Comparison of ENCODE assay signal across 24 cellular contexts in genomic region chr1:197695961-197696360, GRCh38.
DNase-seq lines count a peak whose midpoint lies in the region; TF ChIP-seq lines count a peak whose summit lies in the region.
"Had no signal": no experiment of that assay in that cellular context is flagged by ENCODE, and none has a peak within 500 bp of the region (broad histone marks: within the 10 kb centered on the region; RNA-seq: fewer than 3 reads in every experiment).

No MANE protein-coding gene starts in this region.

- H3K4me3 ChIP-seq in cardiac fibroblast (replicated peaks in 1 of 2; ENCODE audit: low read depth in 2 of 2, low read length in 2 of 2) = no peak overlapping the region
- H3K4me3 ChIP-seq: lower lobe of right lung, mucosa of descending colon, smooth muscle cell, transverse colon had no signal

- TF ChIP-seq CTCF in cardiac fibroblast (IDR thresholded peaks at IDR 0.05; ENCODE audit: low read depth, low read length) = no peak

- DNase-seq in EH (ENCODE audit: low read depth) = peak; percentile 44
- peak; percentile 29 for DNase-seq in NCI-H69 (lab: John Stamatoyannopoulos, UW)
- DNase-seq in cardiac fibroblast (ENCODE audit: low read depth in 2 of 2) = peak; percentile 32 to 40
- peak; percentile 50 for DNase-seq in iris pigment epithelial cell (ENCODE audit: low read depth)
- no peak for DNase-seq in NOMO-1 treated with DMSO at 0.1 percent for 48 hours (lab: John Stamatoyannopoulos, UW; ENCODE audit: unreplicated experiment)
- DNase-seq in stimulated activated CD4-positive, alpha-beta T cell treated with anti-CD3 and anti-CD28 coated beads, Interleukin-15, amount 100 ng/mL, for 24 hours = no peak
- no peak for DNase-seq in NOMO-1 (lab: John Stamatoyannopoulos, UW; ENCODE audit: unreplicated experiment in 2 of 2)
- no peak for DNase-seq in SW480 (ENCODE audit: low spot score)
- DNase-seq: activated CD4-positive, alpha-beta memory T cell treated with anti-CD3 and anti-CD28 coated beads for 36 hours; activated CD8-positive, alpha-beta memory T cell treated with anti-CD3 and anti-CD28 coated beads, Interleukin-2, amount 50 U/mL, for 48 hours; anterior cingulate cortex; BE2C; GF-D8; head of caudate nucleus; lower lobe of right lung; mucosa of descending colon; NCI-H1436; NCI-H2107; nephron progenitor cell; retina; SHP77 treated with DMSO at 0.1 percent for 48 hours; stimulated activated CD4-positive, alpha-beta T cell treated with anti-CD3 and anti-CD28 coated beads, Interleukin-2, amount 100 ng/mL, for 24 hours; transverse colon had no signal

Comparison
In these comparisons a context has a peak if more than half of its experiments do, and no peak if none do; other contexts are left out.
1. DNase-seq: peak in EH (single experiment), NCI-H69 (single experiment), cardiac fibroblast (2 of 2) and iris pigment epithelial cell (single experiment); none in NOMO-1 treated with DMSO at 0.1 percent for 48 hours (single experiment), stimulated activated CD4-positive, alpha-beta T cell treated with anti-CD3 and anti-CD28 coated beads, Interleukin-15, amount 100 ng/mL, for 24 hours (single experiment), NOMO-1 (0 of 2) and SW480 (single experiment).